Comparison of ENCODE assay signal across 9 cellular contexts in genomic region chr1:79437540-79437939, GRCh38.
"Had no signal": no experiment of that assay in that cellular context is flagged by ENCODE, and none has a peak within 500 bp of the region (broad histone marks: within the 10 kb centered on the region; RNA-seq: fewer than 3 reads in every experiment).

No MANE protein-coding gene starts in this region.

- H3K4me3 ChIP-seq: GM23248, GM23338, HAP-1 had no signal

- H3K9ac ChIP-seq: GM23248 had no signal

- H3K4me1 ChIP-seq: HAP-1 had no signal

- H3K36me3 ChIP-seq: HAP-1 had no signal

- H3K9me3 ChIP-seq: HAP-1 had no signal

- ATAC-seq: GM23338, HCT116 had no signal

- DNase-seq: GM23248, GOT3, H7, H9, HCEC 1CT, HFFc6 had no signal

- H3K27ac ChIP-seq: GM23248 had no signal
